8 cellular contexts compared by ENCODE assay signal in the genomic region with DNA sequence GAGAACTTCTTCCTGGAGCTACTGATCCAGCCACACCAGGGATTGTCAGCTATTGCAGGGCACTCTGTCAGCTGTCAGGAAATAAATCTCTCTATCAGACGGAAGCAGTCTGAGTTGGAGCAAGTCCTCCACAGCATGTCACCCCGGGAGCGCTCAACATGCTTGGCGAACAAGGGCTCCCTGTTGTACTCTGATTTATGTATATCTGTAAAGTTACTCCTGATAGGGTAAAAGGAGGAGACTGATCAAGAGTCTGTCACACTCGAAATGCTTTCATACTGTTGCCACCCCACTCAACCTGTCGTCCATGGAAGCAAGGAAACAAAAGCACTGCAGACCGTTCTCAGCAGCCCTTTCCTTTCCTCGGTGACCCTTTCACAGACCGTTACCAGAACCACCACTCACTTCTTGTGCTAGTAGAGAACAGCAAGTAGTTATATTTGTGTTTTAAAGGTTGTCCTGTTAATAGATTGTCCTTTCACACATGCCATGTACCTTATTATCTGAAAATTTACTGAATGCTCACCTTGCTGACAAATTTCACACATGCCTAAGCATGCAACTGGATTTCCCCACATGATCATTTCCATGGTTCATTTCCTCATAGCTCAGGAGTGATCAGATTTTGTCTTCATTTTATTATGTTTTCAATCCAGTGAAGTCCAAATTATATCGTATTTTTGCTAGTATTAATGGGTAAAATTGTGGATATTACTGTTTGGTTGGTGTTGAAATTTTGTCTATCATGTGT.
DNase-seq lines count a peak whose midpoint lies in the region; ATAC-seq, FAIRE-seq and TF ChIP-seq lines count a peak whose summit lies in the region.

No MANE protein-coding gene starts in this region.

- no peaks in the 10 kb centered on the region for H3K36me3 ChIP-seq in body of pancreas (replicated peaks in 1 of 2; ENCODE audit: insufficient read depth in 1 of 2, low read depth in 2 of 2)
- H3K36me3 ChIP-seq in pancreas: no peaks in the 10 kb centered on the region
- H3K36me3 ChIP-seq in Karpas-422 (ENCODE audit: insufficient read depth, low read length): no peaks in the 10 kb centered on the region

- no peaks in the 10 kb centered on the region for H3K9me3 ChIP-seq in body of pancreas
- H3K9me3 ChIP-seq in pancreas: no peaks in the 10 kb centered on the region
- no peaks in the 10 kb centered on the region for H3K9me3 ChIP-seq in Karpas-422 (ENCODE audit: low read length)

- no peaks in the 10 kb centered on the region for H3K9me2 ChIP-seq in Karpas-422 (replicated peaks; ENCODE audit: insufficient read depth, low read length)

- DNase-seq in body of pancreas: peak in 3 of 4 donors; percentile 20 to 33 (median 26)
- DNase-seq in pancreas: peak in 5 of 6 donors; percentile 6 to 57 (median 18)
- no peak for DNase-seq in activated gamma-delta T cell (lab: John Stamatoyannopoulos, UW)
- no peak for DNase-seq in stimulated activated CD4-positive, alpha-beta T cell treated with anti-CD3 and anti-CD28 coated beads, Interleukin-4, amount 100 ng/mL, for 4 hours
- no peak for DNase-seq in hepatic stellate cell (ENCODE audit: low spot score)
- no peak for DNase-seq in Karpas-422

- H3K9ac ChIP-seq in Karpas-422 (ENCODE audit: low read length): no peak overlapping the region

- H4K20me1 ChIP-seq in Karpas-422 (ENCODE audit: insufficient read depth, low read depth, low read length): no peaks in the 10 kb centered on the region

- no peak for TF ChIP-seq CTCF in body of pancreas (IDR thresholded peaks at IDR 0.05)
- TF ChIP-seq CTCF in pancreas (IDR thresholded peaks at IDR 0.05): no peak

- H3K4me3 ChIP-seq in body of pancreas (no peak overlapping the region), pancreas (peak overlapping the region in 2 of 4 donors; percentile 5 to 36), Karpas-422 (ENCODE audit: low read length) (no peak overlapping the region)

- WGBS in body of pancreas, 2 donors: 14 to 15% methylated on average over 10 of the region's 10 CpGs
- 12 to 14% methylated on average over 10 of the region's 10 CpGs for WGBS in pancreas, 2 donors

- H3K27me3 ChIP-seq in body of pancreas (no peaks in the 10 kb centered on the region), pancreas (no peaks in the 10 kb centered on the region), Karpas-422 (ENCODE audit: low read length) (no peaks in the 10 kb centered on the region)

- no peak overlapping the region for H2AFZ ChIP-seq in Karpas-422 (ENCODE audit: low read length)

- ATAC-seq in GM18519 (IDR thresholded peaks at IDR 0.05; ENCODE audit: low FRiP score, unreplicated experiment) (peak; percentile 60), HG03378 (IDR thresholded peaks at IDR 0.05; ENCODE audit: unreplicated experiment) (peak; percentile 48), body of pancreas (peak; percentile 87), pancreas (peak; percentile 69 to 96 (median 90))

- TF ChIP-seq POLR2A in body of pancreas (IDR thresholded peaks at IDR 0.05): peak in 1 of 3 donors; percentile 19

- FAIRE-seq in pancreas (lab: Jason Lieb, UNC): no peak

- H3K4me1 ChIP-seq in body of pancreas (no peaks in the 10 kb centered on the region), pancreas (no peaks in the 10 kb centered on the region), Karpas-422 (ENCODE audit: low read length) (no peaks in the 10 kb centered on the region)

- no peak overlapping the region for H3K4me2 ChIP-seq in Karpas-422 (ENCODE audit: low read depth, low read length, poor library complexity, severe bottlenecking)

- H3K27ac ChIP-seq in body of pancreas (peak overlapping the region in 2 of 4 donors; percentile 11 to 24), pancreas (no peak overlapping the region), Karpas-422 (ENCODE audit: low read length) (no peak overlapping the region)

- no peaks in the 10 kb centered on the region for H3K79me2 ChIP-seq in Karpas-422 (ENCODE audit: low read length)

- intact Hi-C loops in body of pancreas (cut with DNase I): no loop called here
- intact Hi-C loops in pancreas (cut with DNase I): no loop called here

Comparison
In these comparisons a context has a peak if more than half of its experiments do, and no peak if none do; other contexts are left out.
1. DNase-seq: peak in body of pancreas (3 of 4) and pancreas (5 of 6); none in activated gamma-delta T cell (single experiment), stimulated activated CD4-positive, alpha-beta T cell treated with anti-CD3 and anti-CD28 coated beads, Interleukin-4, amount 100 ng/mL, for 4 hours (0 of 2), hepatic stellate cell (single experiment) and Karpas-422 (single experiment).
2. Peak in every context shown above with its lines, with median percentiles within 50 percentile points of each other: ATAC-seq.